In the genomic region with DNA sequence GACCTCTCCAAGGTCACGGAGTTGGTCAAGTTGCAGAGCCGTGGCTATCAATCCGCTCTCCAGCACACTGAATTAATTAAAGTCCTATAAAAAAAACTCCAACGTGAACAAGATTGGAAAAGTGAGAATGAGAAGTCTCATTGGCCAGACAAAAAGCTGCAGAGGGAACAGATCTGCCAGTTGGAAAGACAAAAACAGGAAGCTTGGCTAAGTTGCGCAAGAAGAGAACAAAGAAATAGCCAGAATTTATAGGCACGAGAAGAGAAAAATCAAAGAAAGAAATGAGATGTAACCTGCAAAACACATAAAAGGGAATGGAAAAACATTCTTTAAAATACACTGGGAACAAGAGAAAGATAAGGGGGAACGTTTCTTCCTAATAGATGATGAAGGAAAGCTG, we compare ENCODE assay signal across 21 cellular contexts. TPM values are rescaled to one million over a fixed set of nuclear protein-coding genes. Genes with fewer than 3 reads are reported as not detected.
DNase-seq lines count a peak whose midpoint lies in the region; ATAC-seq, FAIRE-seq and TF ChIP-seq lines count a peak whose summit lies in the region.
"Had no signal": no experiment of that assay in that cellular context is flagged by ENCODE, and none has a peak within 500 bp of the region (broad histone marks: within the 10 kb centered on the region; RNA-seq: fewer than 3 reads in every experiment).

No MANE protein-coding gene starts in this region.

- H3K9me3 ChIP-seq in HepG2 (ENCODE audit: low read length) (no peaks in the 10 kb centered on the region), right lobe of liver (no peaks in the 10 kb centered on the region), vagina (no peaks in the 10 kb centered on the region)
- H3K9me3 ChIP-seq: Peyer's patch, SJSA1 had no signal

- H3K36me3 ChIP-seq in HepG2 (replicated peaks in 1 of 2; ENCODE audit: control insufficient read depth in 1 of 2, insufficient read depth in 2 of 2, low read length in 2 of 2) (no peaks in the 10 kb centered on the region), right lobe of liver (no peaks in the 10 kb centered on the region), vagina (no peaks in the 10 kb centered on the region)
- H3K36me3 ChIP-seq: Peyer's patch, SJSA1 had no signal

- H3K4me2 ChIP-seq in HepG2 (ENCODE audit: low read depth, low read length) = no peak overlapping the region

- H3K27ac ChIP-seq in HepG2 (ENCODE audit: extremely low read length, insufficient read depth, low read length) (no peak overlapping the region), right lobe of liver (no peak overlapping the region), vagina (no peak overlapping the region)
- H3K27ac ChIP-seq: Peyer's patch, SJSA1 had no signal

- H3K4me3 ChIP-seq in HepG2 (replicated peaks in 1 of 3; ENCODE audit: insufficient read depth in 1 of 3, low read depth in 2 of 3, low read length in 3 of 3) (no peak overlapping the region), right lobe of liver (no peak overlapping the region), vagina (no peak overlapping the region)
- H3K4me3 ChIP-seq: Peyer's patch, SJSA1 had no signal

- no peaks in the 10 kb centered on the region for H3K27me3 ChIP-seq in HepG2 (ENCODE audit: control insufficient read depth in 1 of 2, insufficient read depth in 2 of 2, low read length in 2 of 2)
- H3K27me3 ChIP-seq in right lobe of liver = no peaks in the 10 kb centered on the region
- no peaks in the 10 kb centered on the region for H3K27me3 ChIP-seq in vagina
- H3K27me3 ChIP-seq: Peyer's patch, SJSA1 had no signal

- FAIRE-seq in HepG2 (lab: Jason Lieb, UNC) = no peak
- FAIRE-seq: D721Med, GM19239 had no signal

- intact Hi-C loops in HepG2 (cut with micrococcal nuclease; ENCODE audit: unreplicated experiment) = no loop called here
- intact Hi-C loops in right lobe of liver (cut with DNase I) = no loop called here
- intact Hi-C loops in vagina (cut with DNase I) = no loop called here

- no peaks in the 10 kb centered on the region for H3K4me1 ChIP-seq in HepG2 (ENCODE audit: insufficient read depth, low read length)
- H3K4me1 ChIP-seq in right lobe of liver = no peaks in the 10 kb centered on the region
- H3K4me1 ChIP-seq in vagina = no peaks in the 10 kb centered on the region
- H3K4me1 ChIP-seq: Peyer's patch, SJSA1 had no signal

- no peak overlapping the region for H3K9ac ChIP-seq in HepG2 (ENCODE audit: insufficient read depth, low read depth, low read length)

- no peak for TF ChIP-seq RAD21 in HepG2 (CRISPR knock-in tag; IDR thresholded peaks at IDR 0.05)

- ATAC-seq in HepG2 = no peak
- no peak for ATAC-seq in right lobe of liver
- ATAC-seq in GM21447 (IDR thresholded peaks at IDR 0.05; ENCODE audit: unreplicated experiment) = no peak
- no peak for ATAC-seq in GM18519 (IDR thresholded peaks at IDR 0.05; ENCODE audit: low FRiP score, unreplicated experiment)

- no peaks in the 10 kb centered on the region for H3K79me2 ChIP-seq in HepG2 (ENCODE audit: insufficient read depth, low read length)

- 21% methylated on average over 7 of the region's 7 CpGs for WGBS in HepG2 (ENCODE audit: low lambda C conversion rate)
- WGBS in right lobe of liver (ENCODE audit: insufficient coverage, low coverage, low lambda C conversion rate, missing lambda C conversion rate) = 30% methylated on average over 7 of the region's 7 CpGs

- CTCF ChIA-PET in HepG2 (lab: Yijun Ruan, JAX; ENCODE audit: low intra/inter-chr PET ratio, low total read pairs) = no interaction called here

- TF ChIP-seq EP300 in HepG2 (IDR thresholded peaks at IDR 0.05; ENCODE audit: low read depth in 2 of 2, low read length in 2 of 2) (no peak), HepG2 (CRISPR knock-in tag; IDR thresholded peaks at IDR 0.05; ENCODE audit: borderline replicate concordance) (no peak)

- no peak for TF ChIP-seq POLR2A in HepG2 (IDR thresholded peaks at IDR 0.05; ENCODE audit: insufficient read depth in 1 of 2, low read depth in 2 of 2, low read length in 2 of 2)
- TF ChIP-seq POLR2A in right lobe of liver (IDR thresholded peaks at IDR 0.05) = no peak
- TF ChIP-seq POLR2A in vagina (IDR thresholded peaks at IDR 0.05) = no peak

- POLR2A ChIA-PET in HepG2 (lab: Yijun Ruan, JAX) = no interaction called here

- H2AFZ ChIP-seq in HepG2 (ENCODE audit: low read length) = no peak overlapping the region

- no peaks in the 10 kb centered on the region for H4K20me1 ChIP-seq in HepG2 (ENCODE audit: insufficient read depth, low read length)

- BruUV-seq in HepG2 (replicated peaks; lab: Mats Ljungman, UMichigan) = no TSS peak

- DNase-seq in HepG2 (ENCODE audit: low spot score) (no peak), right lobe of liver (no peak), MV-4-11 (lab: John Stamatoyannopoulos, UW) (peak; percentile 64), OCI-M1 (lab: John Stamatoyannopoulos, UW) (peak; percentile 30), vagina (ENCODE audit: extremely low spot score in 2 of 2) (no peak)
- DNase-seq: DMS53, GF-D8, NCI-H1048, NCI-H1417 treated with DMSO at 0.1 percent for 48 hours, NCI-H187, NCI-H446, NCI-H526, Peyer's patch had no signal

- in situ Hi-C loops in HepG2 (cut with HindIII; ENCODE audit: extremely low pct_ligation_motif_present, low pct_unique_long_range_greater_than_20kb) = no loop called here

- no peak for TF ChIP-seq CTCF in HepG2 (CRISPR knock-in tag; IDR thresholded peaks at IDR 0.05)
- no peak for TF ChIP-seq CTCF in right lobe of liver (IDR thresholded peaks at IDR 0.05)
- no peak for TF ChIP-seq CTCF in vagina (IDR thresholded peaks at IDR 0.05)

TF ChIP-seq in HepG2, 621 proteins besides CTCF, POLR2A, EP300 and RAD21:
- no peak for TF ChIP-seq TARDBP (CRISPR knock-in tag; IDR thresholded peaks at IDR 0.05)
- TF ChIP-seq FOXA1 (IDR thresholded peaks at IDR 0.05) = no peak
- no peak for TF ChIP-seq FOXA1 (CRISPR knock-in tag; IDR thresholded peaks at IDR 0.05)
- peak; percentile 63; the same call in 1 of the 2 replicates for TF ChIP-seq CEBPB (IDR thresholded peaks at IDR 0.05; ENCODE audit: borderline replicate concordance, low read depth, low read length)

RNA-seq across cellular contexts. Expression of gene CRTAC1, which starts 45.7 kb away (rescaled TPM):
- not detected in 2 replicates for total RNA-seq in HepG2 (2016; rRNA removed; fragmentation: Illumina TruSeq; extraction: Trizol)
- total RNA-seq in HepG2 (2016; cell fraction: cytosol; rRNA removed; fragmentation: Illumina TruSeq; extraction: Trizol; ENCODE audit: low read depth) = not detected in 2 replicates
- not detected in 2 replicates for total RNA-seq in HepG2 (2016; cell fraction: insoluble cytoplasmic fraction; rRNA removed; fragmentation: Illumina TruSeq; extraction: Trizol)
- not detected in 2 replicates for total RNA-seq in HepG2 (2016; cell fraction: membrane; rRNA removed; fragmentation: Illumina TruSeq; extraction: Trizol)
- total RNA-seq in HepG2 (2016; cell fraction: nucleus; rRNA removed; fragmentation: Illumina TruSeq; extraction: Trizol) = not detected in 2 replicates
- polyA plus RNA-seq in HepG2 (2011; rRNA removed) = not detected in 2 replicates
- polyA plus RNA-seq in HepG2 (2011; cell fraction: cytosol; rRNA removed) = not detected in 2 replicates
- polyA plus RNA-seq in HepG2 (2011; cell fraction: nucleus; rRNA removed) = 0.09 TPM in 1 of 2 replicates, not detected in the other
- not detected in 2 replicates for polyA plus RNA-seq in HepG2 (2012)
- not detected in 2 replicates for polyA plus RNA-seq in HepG2 (2016; cell fraction: cytosol; fragmentation: Illumina TruSeq; extraction: Trizol; ENCODE audit: low read depth)
- polyA plus RNA-seq in HepG2 (2016; cell fraction: insoluble cytoplasmic fraction; fragmentation: Illumina TruSeq; extraction: Trizol; ENCODE audit: low read depth) = not detected in 2 replicates
- not detected in 2 replicates for polyA plus RNA-seq in HepG2 (2016; cell fraction: membrane; fragmentation: Illumina TruSeq; extraction: Trizol; ENCODE audit: low read depth)
- not detected in 2 replicates for polyA plus RNA-seq in HepG2 (2016; cell fraction: nucleus; fragmentation: Illumina TruSeq; extraction: Trizol; ENCODE audit: insufficient read depth, low read depth)
- polyA minus RNA-seq in HepG2 (2011; rRNA and poly(A)+ RNA removed; ENCODE audit: low replicate concordance) = not detected in 2 replicates
- polyA minus RNA-seq in HepG2 (2011; cell fraction: cytosol; rRNA and poly(A)+ RNA removed) = not detected in 2 replicates
- polyA minus RNA-seq in HepG2 (2011; cell fraction: nucleus; rRNA and poly(A)+ RNA removed) = not detected in 2 replicates
- under 1 TPM in 1 of 6 experiments, not detected in 5; 0.20 TPM for total RNA-seq in right lobe of liver
- total RNA-seq in vagina = 2.5 TPM
- total RNA-seq: A172, SJSA1 had no signal
- polyA plus RNA-seq: AG04450, CD14-positive monocyte had no signal

RNA-seq across cellular contexts. Expression of gene R3HCC1L, which starts 58.4 kb away (rescaled TPM):
- total RNA-seq in HepG2 (2016; rRNA removed; fragmentation: Illumina TruSeq; extraction: Trizol) (12.2 and 14.7 TPM in 2 replicates), right lobe of liver (1 to 10 TPM; 5.0 to 6.5 (median 5.5) TPM), vagina (12.3 TPM)
- total RNA-seq in HepG2 (2016; cell fraction: cytosol; rRNA removed; fragmentation: Illumina TruSeq; extraction: Trizol; ENCODE audit: low read depth) = 6.4 and 8.3 TPM in 2 replicates
- total RNA-seq in HepG2 (2016; cell fraction: insoluble cytoplasmic fraction; rRNA removed; fragmentation: Illumina TruSeq; extraction: Trizol) = 12.3 and 16.1 TPM in 2 replicates
- total RNA-seq in HepG2 (2016; cell fraction: membrane; rRNA removed; fragmentation: Illumina TruSeq; extraction: Trizol) = 7.8 and 9.8 TPM in 2 replicates
- 15.8 and 17.6 TPM in 2 replicates for total RNA-seq in HepG2 (2016; cell fraction: nucleus; rRNA removed; fragmentation: Illumina TruSeq; extraction: Trizol)
- 6.0 and 6.5 TPM in 2 replicates for polyA plus RNA-seq in HepG2 (2011; rRNA removed)
- 3.5 and 5.4 TPM in 2 replicates for polyA plus RNA-seq in HepG2 (2011; cell fraction: cytosol; rRNA removed)
- 5.4 and 5.5 TPM in 2 replicates for polyA plus RNA-seq in HepG2 (2011; cell fraction: nucleus; rRNA removed)
- 6.1 and 6.8 TPM in 2 replicates for polyA plus RNA-seq in HepG2 (2012)
- 1.1 and 1.2 TPM in 2 replicates for polyA plus RNA-seq in HepG2 (2016; cell fraction: cytosol; fragmentation: Illumina TruSeq; extraction: Trizol; ENCODE audit: low read depth)
- 11.7 and 14.4 TPM in 2 replicates for polyA plus RNA-seq in HepG2 (2016; cell fraction: insoluble cytoplasmic fraction; fragmentation: Illumina TruSeq; extraction: Trizol; ENCODE audit: low read depth)
- polyA plus RNA-seq in HepG2 (2016; cell fraction: membrane; fragmentation: Illumina TruSeq; extraction: Trizol; ENCODE audit: low read depth) = 2.4 TPM in 2 replicates
- 11.5 and 12.8 TPM in 2 replicates for polyA plus RNA-seq in HepG2 (2016; cell fraction: nucleus; fragmentation: Illumina TruSeq; extraction: Trizol; ENCODE audit: insufficient read depth, low read depth)
- 4.4 and 10.2 TPM in 2 replicates for polyA minus RNA-seq in HepG2 (2011; rRNA and poly(A)+ RNA removed; ENCODE audit: low replicate concordance)
- polyA minus RNA-seq in HepG2 (2011; cell fraction: cytosol; rRNA and poly(A)+ RNA removed) = 5.9 and 6.1 TPM in 2 replicates
- polyA minus RNA-seq in HepG2 (2011; cell fraction: nucleus; rRNA and poly(A)+ RNA removed) = 40.9 and 41.9 TPM in 2 replicates

Comparison
In these comparisons a context has a peak if more than half of its experiments do, and no peak if none do; other contexts are left out.
1. DNase-seq: peak in MV-4-11 (single experiment) and OCI-M1 (single experiment); none in HepG2 (single experiment), right lobe of liver (0 of 3) and vagina (0 of 2).